In genomic region chr19:55454787-55455243, GRCh38 we compare ENCODE assay signal across 8 cellular contexts. TPM values are rescaled to one million over a fixed set of nuclear protein-coding genes. Genes with fewer than 3 reads are reported as not detected.
DNase-seq lines count a peak whose midpoint lies in the region; ATAC-seq and TF ChIP-seq lines count a peak whose summit lies in the region.

No MANE protein-coding gene starts in this region.

- H3K4me3 ChIP-seq in parathyroid adenoma (ENCODE audit: low read depth, low read length) = no peak overlapping the region

- H3K9ac ChIP-seq in parathyroid adenoma = no peak overlapping the region

- TF ChIP-seq POLR2A in erythroblast (IDR thresholded peaks at IDR 0.05; ENCODE audit: low read length) = no peak

- H3K4me1 ChIP-seq in parathyroid adenoma = peaks cover 10% of the 10 kb centered on the region

- ATAC-seq in HG03457 (IDR thresholded peaks at IDR 0.05; ENCODE audit: unreplicated experiment) = no peak

- H3K4me3 Mint-ChIP-seq in activated CD4-positive, alpha-beta memory T cell treated with anti-CD3 and anti-CD28 coated beads for 36 hours = no peak overlapping the region

- no peak overlapping the region for H2AFZ ChIP-seq in parathyroid adenoma

- intact Hi-C loops in activated CD4-positive, alpha-beta memory T cell treated with anti-CD3 and anti-CD28 coated beads for 36 hours (cut with micrococcal nuclease) = loop anchor here (1.0 kb wide), 1 partner anchor 163 kb away; no protein-coding TSS in a partner anchor

- peak; percentile 63 for TF ChIP-seq CTCF in parathyroid adenoma (IDR thresholded peaks at IDR 0.05)

- peaks cover 22% of the 10 kb centered on the region for H3K27me3 Mint-ChIP-seq in activated CD4-positive, alpha-beta memory T cell treated with anti-CD3 and anti-CD28 coated beads for 36 hours

- no peaks in the 10 kb centered on the region for H3K9me3 ChIP-seq in parathyroid adenoma (ENCODE audit: control insufficient read depth, low read length)

- H3K27ac Mint-ChIP-seq in activated CD4-positive, alpha-beta memory T cell treated with anti-CD3 and anti-CD28 coated beads for 36 hours = no peak overlapping the region

- H3K9me3 Mint-ChIP-seq in activated CD4-positive, alpha-beta memory T cell treated with anti-CD3 and anti-CD28 coated beads for 36 hours = no peaks in the 10 kb centered on the region

- H3K27ac ChIP-seq in parathyroid adenoma = no peak overlapping the region

- peaks cover 4% of the 10 kb centered on the region for H3K36me3 Mint-ChIP-seq in activated CD4-positive, alpha-beta memory T cell treated with anti-CD3 and anti-CD28 coated beads for 36 hours

- POLR2A ChIA-PET in activated CD4-positive, alpha-beta memory T cell treated with anti-CD3 and anti-CD28 coated beads for 36 hours (lab: Charles Lee) = no interaction called here

- no peaks in the 10 kb centered on the region for H3K79me2 ChIP-seq in parathyroid adenoma

- H3K27me3 ChIP-seq in parathyroid adenoma (ENCODE audit: control insufficient read depth, insufficient read depth, low read length) = peaks cover 3% of the 10 kb centered on the region

- peaks cover 7% of the 10 kb centered on the region for H3K4me1 Mint-ChIP-seq in activated CD4-positive, alpha-beta memory T cell treated with anti-CD3 and anti-CD28 coated beads for 36 hours (ENCODE audit: low read depth)

- H3K36me3 ChIP-seq in parathyroid adenoma (ENCODE audit: control insufficient read depth, insufficient read depth, low read length) = no peaks in the 10 kb centered on the region

- DNase-seq in DMS 273 (lab: John Stamatoyannopoulos, UW; ENCODE audit: unreplicated experiment) (peak; percentile 80), DMS 273 treated with DMSO at 0.1 percent for 48 hours (lab: John Stamatoyannopoulos, UW) (no peak), NCI-H146 (lab: John Stamatoyannopoulos, UW) (peak; percentile 63), erythroblast (lab: John Stamatoyannopoulos, UW) (peak; percentile 71 to 83), NCI-H128 (lab: John Stamatoyannopoulos, UW; ENCODE audit: unreplicated experiment) (no peak)
- DNase-seq in activated CD4-positive, alpha-beta memory T cell treated with anti-CD3 and anti-CD28 coated beads for 36 hours = peak; percentile 62

- H3K4me2 ChIP-seq in parathyroid adenoma (ENCODE audit: low read length) = no peak overlapping the region

- CTCF ChIA-PET in activated CD4-positive, alpha-beta memory T cell treated with anti-CD3 and anti-CD28 coated beads for 36 hours (lab: Charles Lee) = interaction anchor here (1.1 to 3.3 kb wide), 3 partner anchors 16 to 313 kb away, joined by 3 to 14 read pairs (median 3); no protein-coding TSS in a partner anchor

RNA-seq across cellular contexts. Expression of gene ISOC2, which starts 6.6 kb away (rescaled TPM):
- 10 to 100 TPM; 24.6 to 24.7 TPM for total RNA-seq in activated CD4-positive, alpha-beta memory T cell treated with anti-CD3 and anti-CD28 coated beads for 36 hours

RNA-seq across cellular contexts. Expression of gene C19orf85, which starts 9.7 kb away (rescaled TPM):
- total RNA-seq in activated CD4-positive, alpha-beta memory T cell treated with anti-CD3 and anti-CD28 coated beads for 36 hours = not detected

RNA-seq across cellular contexts. Expression of gene SHISA7, which starts 11.7 kb away (rescaled TPM):
- not detected for total RNA-seq in activated CD4-positive, alpha-beta memory T cell treated with anti-CD3 and anti-CD28 coated beads for 36 hours

RNA-seq across cellular contexts. Expression of gene ZNF628, which starts 21.6 kb away (rescaled TPM):
- 1 to 10 TPM; 5.8 to 6.9 TPM for total RNA-seq in activated CD4-positive, alpha-beta memory T cell treated with anti-CD3 and anti-CD28 coated beads for 36 hours

RNA-seq across cellular contexts. Expression of gene NAT14, which starts 30.2 kb away (rescaled TPM):
- 10 to 100 TPM in 1 of 2 experiments, 1 to 10 TPM in 1; 8.5 to 12.9 TPM for total RNA-seq in activated CD4-positive, alpha-beta memory T cell treated with anti-CD3 and anti-CD28 coated beads for 36 hours

Comparison
In these comparisons a context has a peak if more than half of its experiments do, and no peak if none do; other contexts are left out.
1. DNase-seq: peak in DMS 273 (single experiment), NCI-H146 (single experiment), activated CD4-positive, alpha-beta memory T cell treated with anti-CD3 and anti-CD28 coated beads for 36 hours (single experiment) and erythroblast (2 of 2); none in DMS 273 treated with DMSO at 0.1 percent for 48 hours (single experiment) and NCI-H128 (single experiment).